Comparison of ENCODE assay signal across 8 cellular contexts in the genomic region with DNA sequence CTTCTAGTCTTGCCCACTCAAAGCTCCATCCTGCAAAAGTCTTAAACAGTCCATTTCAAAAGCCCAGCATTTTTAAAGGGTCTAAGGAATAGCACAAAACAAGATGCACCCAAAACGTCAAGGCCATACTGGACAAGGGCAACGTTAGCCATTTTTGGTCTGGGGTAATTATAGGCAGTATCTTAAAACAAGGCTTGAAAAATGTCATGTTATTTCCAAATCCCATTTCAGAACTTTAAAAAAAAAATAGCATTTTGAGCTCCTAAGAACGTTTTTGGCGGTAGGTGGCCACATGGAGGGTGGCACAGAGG. TPM values are rescaled to one million over a fixed set of nuclear protein-coding genes. Genes with fewer than 3 reads are reported as not detected.
A peak's percentile ranks its signal among the peaks of the same experiment; 100 is the strongest.
DNase-seq lines count a peak whose midpoint lies in the region; ATAC-seq and TF ChIP-seq lines count a peak whose summit lies in the region.

No MANE protein-coding gene starts in this region.

- peak in 1 of 3 experiments; percentile 26 for TF ChIP-seq CTCF in ascending aorta (IDR thresholded peaks at IDR 0.05)

- peaks cover 19 to 44% (median 32%) of the 10 kb centered on the region in 4 donors for H3K4me1 Mint-ChIP-seq in CD4-positive, CD25-positive, alpha-beta regulatory T cell

- H3K4ac ChIP-seq in mesenchymal stem cell (ENCODE audit: low read depth in 1 of 2, low read length in 2 of 2): peak overlapping the region in 1 of 2 experiments; percentile 29

- DNase-seq in CD4-positive, CD25-positive, alpha-beta regulatory T cell: no peak
- no peak for DNase-seq in ascending aorta (ENCODE audit: low spot score in 2 of 2)
- DNase-seq in mesenchymal stem cell: no peak
- no peak for DNase-seq in ureter (ENCODE audit: low spot score)
- no peak for DNase-seq in NK-92 (lab: John Stamatoyannopoulos, UW; ENCODE audit: unreplicated experiment)

- H3K36me3 Mint-ChIP-seq in CD4-positive, CD25-positive, alpha-beta regulatory T cell: peaks cover 7% of the 10 kb centered on the region

- peak overlapping the region; percentile 96 for H3K9ac ChIP-seq in mesenchymal stem cell (ENCODE audit: low read length)

- H2BK12ac ChIP-seq in mesenchymal stem cell (ENCODE audit: low read length in 2 of 2): no peak overlapping the region

- peaks cover 0 to 2% (median 0%) of the 10 kb centered on the region in 7 donors for H3K9me3 Mint-ChIP-seq in CD4-positive, CD25-positive, alpha-beta regulatory T cell

- H3K9me3 ChIP-seq in CD4-positive, CD25-positive, alpha-beta regulatory T cell (ENCODE audit: control insufficient read depth in 2 of 2, low read length in 2 of 2): no peaks in the 10 kb centered on the region
- H3K9me3 ChIP-seq in ascending aorta (no peaks in the 10 kb centered on the region), mesenchymal stem cell (ENCODE audit: control insufficient read depth, low read length) (no peaks in the 10 kb centered on the region)

- WGBS in mesenchymal stem cell: under 1% methylated on average over 4 of the region's 4 CpGs

- H3K4me3 ChIP-seq in CD4-positive, CD25-positive, alpha-beta regulatory T cell (ENCODE audit: low read depth, low read length): peak overlapping the region; percentile 74
- H3K4me3 ChIP-seq in ascending aorta (peak overlapping the region; percentile 97 to 98), mesenchymal stem cell (ENCODE audit: insufficient read depth in 1 of 2, low read depth in 1 of 2, low read length in 2 of 2) (peak overlapping the region; percentile 80 to 99)

- H3K27ac ChIP-seq in CD4-positive, CD25-positive, alpha-beta regulatory T cell (ENCODE audit: insufficient read depth, low read length, poor library complexity, severe bottlenecking): peak overlapping the region; percentile 90
- H3K27ac ChIP-seq in ascending aorta (peak overlapping the region; percentile 99 to 100), mesenchymal stem cell (ENCODE audit: low read length, poor library complexity, severe bottlenecking) (peak overlapping the region; percentile 59)

- H3K27me3 ChIP-seq in CD4-positive, CD25-positive, alpha-beta regulatory T cell (ENCODE audit: control insufficient read depth, insufficient read depth, low read length): no peaks in the 10 kb centered on the region
- H3K27me3 ChIP-seq in ascending aorta: no peaks in the 10 kb centered on the region
- H3K27me3 ChIP-seq in mesenchymal stem cell (ENCODE audit: control insufficient read depth in 1 of 2, insufficient read depth in 1 of 2, low read length in 2 of 2): no peaks in the 10 kb centered on the region

- no peak overlapping the region for H2AFZ ChIP-seq in mesenchymal stem cell (ENCODE audit: low read depth, low read length)

- ATAC-seq in CD4-positive, CD25-positive, alpha-beta regulatory T cell (ENCODE audit: low read depth in 2 of 2): no peak
- ATAC-seq in HG02610 (IDR thresholded peaks at IDR 0.05; ENCODE audit: unreplicated experiment) (peak; percentile 0), GM18519 (IDR thresholded peaks at IDR 0.05; ENCODE audit: low FRiP score, unreplicated experiment) (no peak), HG02973 (IDR thresholded peaks at IDR 0.05; ENCODE audit: unreplicated experiment) (no peak)

- H3K4me3 Mint-ChIP-seq in CD4-positive, CD25-positive, alpha-beta regulatory T cell: peak overlapping the region; percentile 95 to 98 (median 97)

- peak overlapping the region; percentile 72 for H4K8ac ChIP-seq in mesenchymal stem cell (ENCODE audit: low read length)

- peaks cover 5% of the 10 kb centered on the region for H3K27me3 Mint-ChIP-seq in CD4-positive, CD25-positive, alpha-beta regulatory T cell

- H2BK5ac ChIP-seq in mesenchymal stem cell (ENCODE audit: low read depth, low read length, poor library complexity, severe bottlenecking): no peak overlapping the region

- peak overlapping the region in 1 of 2 experiments; percentile 79 for H3K18ac ChIP-seq in mesenchymal stem cell (ENCODE audit: low read depth in 1 of 2, low read length in 2 of 2)

- H3K79me1 ChIP-seq in mesenchymal stem cell (replicated peaks; ENCODE audit: low read length, poor library complexity, severe bottlenecking): peaks cover 1% of the 10 kb centered on the region

- no peak overlapping the region for H3K14ac ChIP-seq in mesenchymal stem cell (ENCODE audit: low read length in 2 of 2)

- H3K36me3 ChIP-seq in CD4-positive, CD25-positive, alpha-beta regulatory T cell (ENCODE audit: control insufficient read depth, insufficient read depth, low read length): no peaks in the 10 kb centered on the region
- no peaks in the 10 kb centered on the region for H3K36me3 ChIP-seq in ascending aorta
- peaks cover 0 to 11% of the 10 kb centered on the region in 2 experiments for H3K36me3 ChIP-seq in mesenchymal stem cell (ENCODE audit: control insufficient read depth in 1 of 2, insufficient read depth in 2 of 2, low read depth in 1 of 2, low read length in 2 of 2)

- H4K91ac ChIP-seq in mesenchymal stem cell (ENCODE audit: low read length): no peak overlapping the region

- no peak overlapping the region for H2BK15ac ChIP-seq in mesenchymal stem cell (ENCODE audit: low read depth, poor library complexity, severe bottlenecking)

- no peak overlapping the region for H2BK120ac ChIP-seq in mesenchymal stem cell (ENCODE audit: low read depth, low read length)

- peak overlapping the region; percentile 78 for H3K4me2 ChIP-seq in mesenchymal stem cell (ENCODE audit: low read length, poor library complexity, severe bottlenecking)

- peak overlapping the region; percentile 97 to 100 (median 98) for H3K27ac Mint-ChIP-seq in CD4-positive, CD25-positive, alpha-beta regulatory T cell

- H3K23ac ChIP-seq in mesenchymal stem cell (ENCODE audit: low read length in 2 of 2): no peak overlapping the region

- H2AK5ac ChIP-seq in mesenchymal stem cell (ENCODE audit: low read length, severe bottlenecking): no peak overlapping the region

- intact Hi-C loops in ascending aorta (cut with DNase I): loop anchor here (1.0 to 10.0 kb wide), 8 partner anchors 458 to 1582 kb away; a partner anchor contains a TSS

- H3K4me1 ChIP-seq in CD4-positive, CD25-positive, alpha-beta regulatory T cell (ENCODE audit: control insufficient read depth, insufficient read depth, low read length, poor library complexity, severe bottlenecking): peaks cover 38% of the 10 kb centered on the region
- H3K4me1 ChIP-seq in ascending aorta: peaks cover 0 to 7% of the 10 kb centered on the region in 2 donors
- peaks cover 2% of the 10 kb centered on the region for H3K4me1 ChIP-seq in mesenchymal stem cell (ENCODE audit: control insufficient read depth, insufficient read depth, low read depth, low read length)

RNA-seq across cellular contexts. Expression of a gene that starts 0.6 kb away (rescaled TPM):
- total RNA-seq in CD4-positive, CD25-positive, alpha-beta regulatory T cell: 44.0 TPM
- polyA plus RNA-seq in CD4-positive, CD25-positive, alpha-beta regulatory T cell: 10 to 100 TPM; 34.5 to 50.1 (median 44.7) TPM
- 178 TPM for total RNA-seq in ascending aorta
- 98.0 TPM for polyA plus RNA-seq in mesenchymal stem cell (2013, experiment 1 of 2)
- polyA plus RNA-seq in mesenchymal stem cell (2013, experiment 2 of 2): 99.5 TPM
- 188 TPM for total RNA-seq in ureter

RNA-seq across cellular contexts. Expression of a gene that starts 49.1 kb away (rescaled TPM):
- 3.9 TPM for total RNA-seq in CD4-positive, CD25-positive, alpha-beta regulatory T cell
- 10 to 100 TPM in 1 of 4 donors, 1 to 10 TPM in 3; 7.7 to 18.4 (median 8.7) TPM for polyA plus RNA-seq in CD4-positive, CD25-positive, alpha-beta regulatory T cell
- total RNA-seq in ascending aorta: 6.8 TPM
- polyA plus RNA-seq in mesenchymal stem cell (2013, experiment 1 of 2): 15.1 TPM
- 15.2 TPM for polyA plus RNA-seq in mesenchymal stem cell (2013, experiment 2 of 2)
- 25.6 TPM for total RNA-seq in ureter
